Comparison of ENCODE assay signal across 20 cellular contexts in genomic region chr14:95387826-95388445, GRCh38.
"Had no signal": no experiment of that assay in that cellular context is flagged by ENCODE, and none has a peak within 500 bp of the region (broad histone marks: within the 10 kb centered on the region; RNA-seq: fewer than 3 reads in every experiment).

No MANE protein-coding gene starts in this region.

- H3K9me3 ChIP-seq: thoracic aorta, upper lobe of right lung had no signal

- H3K4me1 Mint-ChIP-seq: activated naive CD4-positive, alpha-beta T cell treated with anti-CD3 and anti-CD28 coated beads, Interleukin-2, amount 50 U/mL, for 24 hours; T-helper 17 cell had no signal

- ATAC-seq: foreskin keratinocyte; sciatic nerve; stimulated activated naive B cell treated with anti-CD40 and anti-IgM and Interleukin-4, amounts not matched to agents 10 μg/mL and 1 μg/mL and 100 μg/mL, for 72 hours; T-helper 17 cell; upper lobe of right lung had no signal

- H3K4me3 Mint-ChIP-seq: activated CD4-positive, alpha-beta memory T cell treated with anti-CD3 and anti-CD28 coated beads for 36 hours; activated naive CD4-positive, alpha-beta T cell treated with anti-CD3 and anti-CD28 coated beads, Interleukin-2, amount 50 U/mL, for 24 hours; brain; dendritic cell treated with granulocyte-macrophage colony-stimulating factor and Interleukin-4, amounts not matched to agents 40 ng/mL and 50 ng/mL, for 4 days; neural crest cell; stimulated activated naive B cell treated with anti-CD40 and anti-IgM and Interleukin-4, amounts not matched to agents 10 μg/mL and 1 μg/mL and 100 μg/mL, for 72 hours; T-helper 17 cell had no signal

- H3K4me3 ChIP-seq: thoracic aorta, upper lobe of right lung had no signal

- H3K36me3 ChIP-seq: thoracic aorta, upper lobe of right lung had no signal

- H3K36me3 Mint-ChIP-seq: activated CD4-positive, alpha-beta memory T cell treated with anti-CD3 and anti-CD28 coated beads for 36 hours; activated naive CD4-positive, alpha-beta T cell treated with anti-CD3 and anti-CD28 coated beads, Interleukin-2, amount 50 U/mL, for 24 hours; brain; stimulated activated naive B cell treated with anti-CD40 and anti-IgM and Interleukin-4, amounts not matched to agents 10 μg/mL and 1 μg/mL and 100 μg/mL, for 72 hours had no signal

- H3K9me3 Mint-ChIP-seq: activated naive CD4-positive, alpha-beta T cell treated with anti-CD3 and anti-CD28 coated beads, Interleukin-2, amount 50 U/mL, for 24 hours; dendritic cell treated with granulocyte-macrophage colony-stimulating factor and Interleukin-4, amounts not matched to agents 40 ng/mL and 50 ng/mL, for 4 days had no signal

- DNase-seq: activated CD4-positive, alpha-beta memory T cell treated with anti-CD3 and anti-CD28 coated beads for 36 hours; activated CD4-positive, alpha-beta T cell treated with anti-CD3 and anti-CD28 coated beads for 48 hours; activated gamma-delta T cell treated with Interleukin-2 at 50 U/mL for 16 hours; anterior cingulate cortex; caudate nucleus; effector CD8-positive, alpha-beta T cell; foreskin keratinocyte; kidney glomerular epithelial cell; posterior cingulate gyrus; stimulated activated CD4-positive, alpha-beta T cell treated with anti-CD3 and anti-CD28 coated beads, Interleukin-2, amount 100 ng/mL, for 48 hours; stimulated activated CD8-positive, alpha-beta memory T cell treated with anti-CD3 and anti-CD28 coated beads, Interleukin-4, amount 100 ng/mL, for 48 hours; stimulated activated naive B cell treated with anti-CD40 and anti-IgM and Interleukin-4, amounts not matched to agents 10 μg/mL and 1 μg/mL and 100 μg/mL, for 72 hours; T-helper 17 cell; upper lobe of right lung had no signal

- H3K27ac ChIP-seq: foreskin keratinocyte, upper lobe of right lung had no signal

- H3K27ac Mint-ChIP-seq: activated CD4-positive, alpha-beta memory T cell treated with anti-CD3 and anti-CD28 coated beads for 36 hours; activated naive CD4-positive, alpha-beta T cell treated with anti-CD3 and anti-CD28 coated beads, Interleukin-2, amount 50 U/mL, for 24 hours; dendritic cell treated with granulocyte-macrophage colony-stimulating factor and Interleukin-4, amounts not matched to agents 40 ng/mL and 50 ng/mL, for 4 days; stimulated activated naive B cell treated with anti-CD40 and anti-IgM and Interleukin-4, amounts not matched to agents 10 μg/mL and 1 μg/mL and 100 μg/mL, for 72 hours; T-helper 17 cell had no signal

- H3K4me1 ChIP-seq: foreskin keratinocyte, upper lobe of right lung had no signal

- H3K27me3 ChIP-seq: foreskin keratinocyte, upper lobe of right lung had no signal
